ENCODE assay signal across 25 cellular contexts in the genomic region with DNA sequence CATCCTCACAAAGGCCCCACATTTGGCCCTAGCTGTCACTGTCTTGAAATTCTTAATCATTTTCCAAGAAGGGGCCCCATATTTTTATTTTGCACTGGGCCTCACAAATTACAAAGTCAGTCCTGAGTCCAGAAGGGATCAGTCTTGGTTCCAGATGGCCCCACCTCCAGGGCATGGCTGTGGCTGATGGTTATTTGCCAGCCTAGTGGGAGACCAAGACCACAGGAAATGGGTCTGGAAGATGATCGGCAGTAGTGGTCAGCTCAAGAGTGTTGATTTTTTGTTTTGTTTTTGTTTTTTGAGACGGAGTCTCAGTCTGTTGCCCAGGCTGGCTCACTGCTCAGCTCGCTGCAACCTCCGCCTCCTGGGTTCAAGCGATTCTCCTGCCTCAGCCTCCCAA. TPM values are rescaled to one million over a fixed set of nuclear protein-coding genes. Genes with fewer than 3 reads are reported as not detected.
"Had no signal": no experiment of that assay in that cellular context is flagged by ENCODE, and none has a peak within 500 bp of the region (broad histone marks: within the 10 kb centered on the region; RNA-seq: fewer than 3 reads in every experiment).

No MANE protein-coding gene starts in this region.

- DNase-seq: activated CD4-positive, alpha-beta memory T cell treated with anti-CD3 and anti-CD28 coated beads for 36 hours; activated CD4-positive, alpha-beta T cell treated with anti-CD3 and anti-CD28 coated beads, Interleukin-2, amount 10 ng/mL, durations not matched to agents 7 days and 5 days; activated CD4-positive, CD25-positive, alpha-beta regulatory T cell; activated CD8-positive, alpha-beta memory T cell treated with anti-CD3 and anti-CD28 coated beads for 24 hours; activated naive CD4-positive, alpha-beta T cell treated with anti-CD3 and anti-CD28 coated beads for 36 hours; activated T-cell treated with anti-CD3 and anti-CD28 coated beads, Interleukin-2, amount 50 U/mL, for 4 hours; amygdala; central memory CD4-positive, alpha-beta T cell; MG63; NCI-H146; NCI-H1930; NCI-H2107; NCI-H226; NCI-H774; RPMI8226; T-cell; T-helper 2 cell; T1000 had no signal

- H3K9ac ChIP-seq: KMS-11 had no signal

- ATAC-seq: activated T-cell treated with anti-CD3 and anti-CD28 coated beads, Interleukin-2, amount 50 U/mL, for 4 hours; Right ventricle myocardium inferior; T-cell had no signal

- H3K27ac ChIP-seq: breast epithelium, KMS-11, SK-N-MC, VCaP had no signal

- H3K4me3 ChIP-seq: breast epithelium, MG63, SK-N-MC had no signal

- H3K36me3 ChIP-seq: breast epithelium, MG63 had no signal

- FAIRE-seq: astrocyte had no signal

- H3K4me1 ChIP-seq: breast epithelium had no signal

- H3K27me3 ChIP-seq: breast epithelium had no signal

- H3K9me3 ChIP-seq: breast epithelium, MG63 had no signal

RNA-seq across cellular contexts. Expression of a gene that starts 47.1 kb away (rescaled TPM):
- total RNA-seq: activated CD4-positive, alpha-beta memory T cell treated with anti-CD3 and anti-CD28 coated beads for 36 hours; activated CD4-positive, alpha-beta T cell treated with anti-CD3 and anti-CD28 coated beads, Interleukin-2, amount 10 ng/mL, durations not matched to agents 7 days and 5 days; activated naive CD4-positive, alpha-beta T cell treated with anti-CD3 and anti-CD28 coated beads for 36 hours; OCI-LY7 had no signal
